ENCODE assay signal across 12 cellular contexts in genomic region chr1:114718661-114719423, GRCh38. TPM values are rescaled to one million over a fixed set of nuclear protein-coding genes. Genes with fewer than 3 reads are reported as not detected.
DNase-seq lines count a peak whose midpoint lies in the region; ATAC-seq and TF ChIP-seq lines count a peak whose summit lies in the region.
"Had no signal": no experiment of that assay in that cellular context is flagged by ENCODE, and none has a peak within 500 bp of the region (broad histone marks: within the 10 kb centered on the region; RNA-seq: fewer than 3 reads in every experiment).

No MANE protein-coding gene starts in this region.

- H3K4me3 Mint-ChIP-seq in CD8-positive, alpha-beta T cell: no peak overlapping the region
- H3K4me3 Mint-ChIP-seq in nephron progenitor cell: no peak overlapping the region
- H3K4me3 Mint-ChIP-seq: endodermal cell had no signal

- intact Hi-C loops in CD8-positive, alpha-beta T cell (cut with DNase I, micrococcal nuclease): loop anchor here in 1 of 2 experiments (5.0 kb wide), 2 partner anchors 372 to 907 kb away; partner anchors contain the start of gene RSBN1

- H3K27me3 Mint-ChIP-seq in CD8-positive, alpha-beta T cell (ENCODE audit: low read depth): no peaks in the 10 kb centered on the region
- H3K27me3 Mint-ChIP-seq in nephron progenitor cell (ENCODE audit: low read depth, poor library complexity): no peaks in the 10 kb centered on the region

- H3K4me3 ChIP-seq in CD8-positive, alpha-beta T cell (ENCODE audit: low read depth, low read length): no peak overlapping the region
- H3K4me3 ChIP-seq in brain microvascular endothelial cell (ENCODE audit: low read depth, low read length): no peak overlapping the region

- H3K4me1 Mint-ChIP-seq in CD8-positive, alpha-beta T cell (ENCODE audit: low read depth): peaks cover 26% of the 10 kb centered on the region
- H3K4me1 Mint-ChIP-seq in nephron progenitor cell: peaks cover 27% of the 10 kb centered on the region

- no peaks in the 10 kb centered on the region for H3K9me3 ChIP-seq in CD8-positive, alpha-beta T cell (ENCODE audit: low read length)

- H3K9me3 Mint-ChIP-seq in CD8-positive, alpha-beta T cell: no peaks in the 10 kb centered on the region
- H3K9me3 Mint-ChIP-seq in nephron progenitor cell: no peaks in the 10 kb centered on the region
- H3K9me3 Mint-ChIP-seq: endodermal cell had no signal

- no peaks in the 10 kb centered on the region for H3K27me3 ChIP-seq in CD8-positive, alpha-beta T cell (ENCODE audit: insufficient read depth, low read length)
- H3K27me3 ChIP-seq in brain microvascular endothelial cell (replicated peaks): no peaks in the 10 kb centered on the region

- in situ Hi-C loops in brain microvascular endothelial cell (cut with HindIII; ENCODE audit: low pct_ligation_motif_present, low sequenced_read_pairs) (no loop called here), G401 (cut with HindIII; ENCODE audit: low sequenced_read_pairs) (no loop called here)

- CTCF ChIA-PET in CD8-positive, alpha-beta T cell (lab: Charles Lee): no interaction called here

- no peak for DNase-seq in CD8-positive, alpha-beta T cell
- DNase-seq in M059J (ENCODE audit: low read depth) (peak; percentile 69), brain microvascular endothelial cell (peak; percentile 72), nephron progenitor cell (no peak), KG1 (lab: John Stamatoyannopoulos, UW) (no peak), G401 (ENCODE audit: low spot score) (no peak)
- DNase-seq: endodermal cell, NCI-H345 had no signal

- POLR2A ChIA-PET in CD8-positive, alpha-beta T cell (lab: Charles Lee): interaction anchor here (1.4 kb wide), 1 partner anchor 10 kb away, joined by 3 read pairs; no protein-coding TSS in a partner anchor

- H3K27ac Mint-ChIP-seq in CD8-positive, alpha-beta T cell: peak overlapping the region; percentile 71
- H3K27ac Mint-ChIP-seq in nephron progenitor cell: peak overlapping the region; percentile 14
- H3K27ac Mint-ChIP-seq: endodermal cell had no signal

- no peak for TF ChIP-seq CTCF in CD8-positive, alpha-beta T cell (IDR thresholded peaks at IDR 0.05)
- no peak for TF ChIP-seq CTCF in brain microvascular endothelial cell (IDR thresholded peaks at IDR 0.05; ENCODE audit: low read depth, low read length, missing control alignments)
- TF ChIP-seq CTCF in nephron progenitor cell (IDR thresholded peaks at IDR 0.05): no peak

- H3K27ac ChIP-seq in CD8-positive, alpha-beta T cell (ENCODE audit: low read depth, low read length): no peak overlapping the region
- peak overlapping the region; percentile 74 for H3K27ac ChIP-seq in brain microvascular endothelial cell

- ATAC-seq in CD8-positive, alpha-beta T cell: no peak
- ATAC-seq in GM21423 (IDR thresholded peaks at IDR 0.05; ENCODE audit: unreplicated experiment): no peak
- no peak for ATAC-seq in GM18498 (IDR thresholded peaks at IDR 0.05; ENCODE audit: unreplicated experiment)
- ATAC-seq: left lobe of liver, SK-N-SH treated with all-trans-retinoic acid at 6 μM for 48 hours had no signal

- H3K4me1 ChIP-seq in CD8-positive, alpha-beta T cell (ENCODE audit: insufficient read depth, low read length): peaks cover 16% of the 10 kb centered on the region

- H3K36me3 Mint-ChIP-seq in CD8-positive, alpha-beta T cell: peaks cover 79% of the 10 kb centered on the region
- peaks cover 60% of the 10 kb centered on the region for H3K36me3 Mint-ChIP-seq in nephron progenitor cell (ENCODE audit: low read depth)

- peaks cover 48% of the 10 kb centered on the region for H3K36me3 ChIP-seq in CD8-positive, alpha-beta T cell (ENCODE audit: insufficient read depth, low read length)
- peaks cover 60% of the 10 kb centered on the region for H3K36me3 ChIP-seq in brain microvascular endothelial cell (replicated peaks)

RNA-seq across cellular contexts. Expression of gene NRAS, which starts 2.3 kb away (rescaled TPM):
- 10 to 100 TPM; 46.0 to 46.4 TPM for total RNA-seq in CD8-positive, alpha-beta T cell
- total RNA-seq in M059J (2014; rRNA removed; shearing (Covaris generic)): 81.8 and 99.7 TPM in 2 replicates
- total RNA-seq in G401 (2014; rRNA removed; shearing (Covaris generic)): 61.4 and 91.2 TPM in 2 replicates

RNA-seq across cellular contexts. Expression of gene AMPD1, which starts 23.5 kb away (rescaled TPM):
- not detected for total RNA-seq in CD8-positive, alpha-beta T cell
- not detected in 2 replicates for total RNA-seq in M059J (2014; rRNA removed; shearing (Covaris generic))
- total RNA-seq in G401 (2014; rRNA removed; shearing (Covaris generic)): not detected in 2 replicates
- total RNA-seq: endodermal cell, left lobe of liver had no signal

RNA-seq across cellular contexts. Expression of gene CSDE1, which starts 38.9 kb away (rescaled TPM):
- 100 to 1,000 TPM; 732 to 774 TPM for total RNA-seq in CD8-positive, alpha-beta T cell
- total RNA-seq in M059J (2014; rRNA removed; shearing (Covaris generic)): 322 and 732 TPM in 2 replicates
- 170 and 190 TPM in 2 replicates for total RNA-seq in G401 (2014; rRNA removed; shearing (Covaris generic))

RNA-seq across cellular contexts. Expression of gene DENND2C, which starts 49.0 kb away (rescaled TPM):
- 1 to 10 TPM; 5.3 to 6.6 TPM for total RNA-seq in CD8-positive, alpha-beta T cell
- total RNA-seq in M059J (2014; rRNA removed; shearing (Covaris generic)): 0.39 and 0.84 TPM in 2 replicates
- 0.49 and 5.0 TPM in 2 replicates for total RNA-seq in G401 (2014; rRNA removed; shearing (Covaris generic))

Comparison
In these comparisons a context has a peak if more than half of its experiments do, and no peak if none do; other contexts are left out.
1. DNase-seq: peak in M059J (single experiment) and brain microvascular endothelial cell (single experiment); none in CD8-positive, alpha-beta T cell (0 of 7), nephron progenitor cell (single experiment), KG1 (single experiment) and G401 (single experiment).